24 cellular contexts compared by ENCODE assay signal in the genomic region with DNA sequence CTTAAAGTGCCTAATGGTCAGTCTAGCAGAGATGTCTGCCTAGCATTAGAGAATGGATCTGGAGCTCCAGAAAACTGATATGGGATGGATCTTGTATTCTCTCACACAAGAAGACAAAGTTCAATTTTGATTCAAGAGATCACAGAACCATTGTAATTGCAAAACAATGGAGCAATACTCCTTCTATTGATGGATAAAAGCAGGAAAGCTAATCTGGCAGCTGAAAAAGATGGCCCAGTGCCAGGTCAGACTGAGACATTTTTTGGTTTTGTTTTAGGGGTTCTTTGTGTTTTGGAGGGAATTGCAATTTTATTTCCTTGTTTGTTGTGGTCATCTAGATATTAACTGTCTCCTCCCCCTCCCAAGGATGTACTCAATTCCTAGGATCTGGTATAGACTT.
"Had no signal": no experiment of that assay in that cellular context is flagged by ENCODE, and none has a peak within 500 bp of the region (broad histone marks: within the 10 kb centered on the region; RNA-seq: fewer than 3 reads in every experiment).

No MANE protein-coding gene starts in this region.

- H3K4me1 ChIP-seq: foreskin keratinocyte, gastroesophageal sphincter, right lobe of liver, thyroid gland had no signal

- FAIRE-seq: colon, endothelial cell of umbilical vein, islet of Langerhans, small intestine, urothelium cell line had no signal

- H3K36me3 ChIP-seq: esophagus muscularis mucosa, gastroesophageal sphincter, heart right ventricle, left lung, ovary, right lobe of liver, thyroid gland had no signal

- H3K27ac ChIP-seq: esophagus muscularis mucosa, foreskin keratinocyte, gastroesophageal sphincter, heart right ventricle, left lung, ovary, right lobe of liver, thyroid gland had no signal

- H3K4me3 ChIP-seq: esophagus muscularis mucosa, gastroesophageal sphincter, heart right ventricle, left lung, ovary, right lobe of liver, thyroid gland had no signal

- H3K9me3 ChIP-seq: esophagus muscularis mucosa, gastroesophageal sphincter, heart right ventricle, left lung, right lobe of liver, thyroid gland had no signal

- DNase-seq: cerebellar nuclear complex; effector CD8-positive, alpha-beta T cell; foreskin keratinocyte; glutamatergic neuron; heart right ventricle; left cardiac atrium; left lung; mesendoderm; naive thymus-derived CD8-positive, alpha-beta T cell; nephron progenitor cell; occipital lobe; ovary; right lobe of liver; small intestine; stimulated activated CD4-positive, alpha-beta T cell treated with anti-CD3 and anti-CD28 coated beads, Interleukin-15, amount 100 ng/mL, for 24 hours; stimulated activated CD4-positive, alpha-beta T cell treated with anti-CD3 and anti-CD28 coated beads, Interleukin-2, amount 100 ng/mL, for 48 hours; stimulated activated naive B cell treated with anti-CD40 and anti-IgM and Interleukin-4, amounts not matched to agents 10 μg/mL and 1 μg/mL and 100 μg/mL, for 72 hours; thyroid gland had no signal

- ATAC-seq: foreskin keratinocyte; gastroesophageal sphincter; heart right ventricle; left cardiac atrium; left lung; naive thymus-derived CD8-positive, alpha-beta T cell; right lobe of liver; stimulated activated naive B cell treated with anti-CD40 and anti-IgM and Interleukin-4, amounts not matched to agents 10 μg/mL and 1 μg/mL and 100 μg/mL, for 72 hours had no signal

- H3K27me3 ChIP-seq: foreskin keratinocyte, left lung, ovary, right lobe of liver, thyroid gland had no signal
